Comparison of ENCODE assay signal across 8 cellular contexts in genomic region chr3:129793947-129794318, GRCh38.
DNase-seq lines count a peak whose midpoint lies in the region; ATAC-seq and TF ChIP-seq lines count a peak whose summit lies in the region.

No MANE protein-coding gene starts in this region.

- H3K9me3 ChIP-seq in ectodermal cell (ENCODE audit: control insufficient read depth, low read length) = no peaks in the 10 kb centered on the region
- no peaks in the 10 kb centered on the region for H3K9me3 ChIP-seq in naive thymus-derived CD4-positive, alpha-beta T cell (ENCODE audit: control insufficient read depth in 2 of 3, low read length in 3 of 3)
- H3K9me3 ChIP-seq in prostate gland = no peaks in the 10 kb centered on the region

- peaks cover 0 to 3% (median 0%) of the 10 kb centered on the region in 5 donors for H3K27me3 Mint-ChIP-seq in naive thymus-derived CD4-positive, alpha-beta T cell

- intact Hi-C loops in naive thymus-derived CD4-positive, alpha-beta T cell (cut with micrococcal nuclease) = no loop called here
- intact Hi-C loops in prostate gland (cut with DNase I) = no loop called here

- no peak for TF ChIP-seq CTCF in prostate gland (IDR thresholded peaks at IDR 0.05)

- H3K27ac ChIP-seq in ectodermal cell (ENCODE audit: insufficient read depth, low read depth, low read length, poor library complexity, severe bottlenecking) = peak overlapping the region; percentile 90
- no peak overlapping the region for H3K27ac ChIP-seq in naive thymus-derived CD4-positive, alpha-beta T cell (ENCODE audit: low read depth, low read length)
- no peak overlapping the region for H3K27ac ChIP-seq in prostate gland

- H3K4me3 ChIP-seq in ectodermal cell (ENCODE audit: insufficient read depth, low read depth, low read length) = no peak overlapping the region
- H3K4me3 ChIP-seq in naive thymus-derived CD4-positive, alpha-beta T cell (ENCODE audit: low read length) = no peak overlapping the region
- no peak overlapping the region for H3K4me3 ChIP-seq in prostate gland

- no peaks in the 10 kb centered on the region for H3K36me3 ChIP-seq in ectodermal cell (ENCODE audit: control insufficient read depth, insufficient read depth, low read length)
- H3K36me3 ChIP-seq in naive thymus-derived CD4-positive, alpha-beta T cell (ENCODE audit: control insufficient read depth in 2 of 3, insufficient read depth in 3 of 3, low read length in 3 of 3) = no peaks in the 10 kb centered on the region
- no peaks in the 10 kb centered on the region for H3K36me3 ChIP-seq in prostate gland

- DNase-seq in COLO829 (ENCODE audit: low spot score) (peak; percentile 20), NCI-H1105 treated with DMSO at 0.1 percent for 48 hours (lab: John Stamatoyannopoulos, UW) (peak; percentile 33), NK-92 (lab: John Stamatoyannopoulos, UW; ENCODE audit: unreplicated experiment) (no peak), prostate gland (ENCODE audit: low spot score) (no peak)
- DNase-seq in naive thymus-derived CD4-positive, alpha-beta T cell = peak in 2 of 9 donors; percentile 7 to 8

- CTCF ChIA-PET in naive thymus-derived CD4-positive, alpha-beta T cell (lab: Charles Lee) = interaction anchor here (0.6 kb wide), 1 partner anchor 41 kb away, joined by 3 read pairs; no protein-coding TSS in a partner anchor

- H3K4me1 Mint-ChIP-seq in naive thymus-derived CD4-positive, alpha-beta T cell = peaks cover 14 to 30% (median 27%) of the 10 kb centered on the region in 7 donors

- WGBS in ectodermal cell, 2 experiments = 0% methylated on average over 2 of the region's 2 CpGs
- WGBS in prostate gland = 4% methylated on average over 2 of the region's 2 CpGs

- peaks cover 0 to 3% (median 0%) of the 10 kb centered on the region in 5 donors for H3K36me3 Mint-ChIP-seq in naive thymus-derived CD4-positive, alpha-beta T cell

- peak overlapping the region in 3 of 9 donors; percentile 12 to 30 (median 25) for H3K27ac Mint-ChIP-seq in naive thymus-derived CD4-positive, alpha-beta T cell

- POLR2A ChIA-PET in naive thymus-derived CD4-positive, alpha-beta T cell (lab: Charles Lee) = no interaction called here

- TF ChIP-seq POLR2A in prostate gland (IDR thresholded peaks at IDR 0.05) = no peak

- ATAC-seq in naive thymus-derived CD4-positive, alpha-beta T cell = peak; percentile 59
- ATAC-seq in GM19023 (IDR thresholded peaks at IDR 0.05; ENCODE audit: unreplicated experiment) (no peak), HG03521 (IDR thresholded peaks at IDR 0.05; ENCODE audit: unreplicated experiment) (no peak)

- H3K4me3 Mint-ChIP-seq in naive thymus-derived CD4-positive, alpha-beta T cell = peak overlapping the region; percentile 55 to 80 (median 74)

- no peaks in the 10 kb centered on the region for H3K27me3 ChIP-seq in ectodermal cell (ENCODE audit: control insufficient read depth, insufficient read depth, low read length, poor library complexity, severe bottlenecking)
- H3K27me3 ChIP-seq in naive thymus-derived CD4-positive, alpha-beta T cell (ENCODE audit: control insufficient read depth in 2 of 2, insufficient read depth in 2 of 2, low read length in 2 of 2) = no peaks in the 10 kb centered on the region
- H3K27me3 ChIP-seq in prostate gland (replicated peaks; ENCODE audit: insufficient read depth) = no peaks in the 10 kb centered on the region

- no peaks in the 10 kb centered on the region for H3K9me3 Mint-ChIP-seq in naive thymus-derived CD4-positive, alpha-beta T cell

- H3K4me1 ChIP-seq in ectodermal cell (ENCODE audit: control insufficient read depth, insufficient read depth, low read length) (peaks cover 29% of the 10 kb centered on the region), prostate gland (replicated peaks) (peaks cover 21% of the 10 kb centered on the region)
- peaks cover 0 to 12% of the 10 kb centered on the region in 2 donors for H3K4me1 ChIP-seq in naive thymus-derived CD4-positive, alpha-beta T cell (ENCODE audit: control insufficient read depth in 2 of 2, insufficient read depth in 2 of 2, low read length in 2 of 2)

Comparison
In these comparisons a context has a peak if more than half of its experiments do, and no peak if none do; other contexts are left out.
1. DNase-seq: peak in COLO829 (single experiment) and NCI-H1105 treated with DMSO at 0.1 percent for 48 hours (single experiment); none in NK-92 (single experiment) and prostate gland (single experiment).